In the genomic region with DNA sequence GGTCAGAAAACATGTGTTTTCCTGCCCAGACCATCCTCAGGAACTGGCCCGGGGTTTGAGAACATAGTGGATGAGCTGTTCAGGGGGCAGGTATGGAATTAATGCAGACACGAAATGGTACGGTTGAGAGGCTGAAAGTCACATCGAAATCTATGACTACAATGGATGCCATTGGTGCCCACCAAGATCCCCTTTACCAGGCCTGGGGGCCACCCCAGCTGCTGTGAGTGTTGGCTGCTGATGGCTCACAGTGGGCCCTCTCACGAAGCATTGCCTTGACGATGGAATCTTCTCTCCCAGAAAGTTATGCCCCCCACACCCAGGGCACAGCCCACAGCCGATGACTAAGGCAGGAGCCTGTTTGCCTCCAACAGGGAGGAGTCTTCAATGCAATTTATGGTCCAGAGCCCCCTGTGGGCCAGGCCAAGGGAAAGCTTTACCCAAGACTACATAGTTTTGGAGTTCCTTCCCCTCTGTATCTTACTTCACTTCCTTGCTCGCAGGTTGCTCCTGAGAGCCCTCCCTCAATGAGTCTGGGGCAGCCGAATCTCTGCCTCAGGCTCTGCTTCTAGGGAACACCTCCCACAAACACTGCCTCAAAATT, we compare ENCODE assay signal across 20 cellular contexts.
"Had no signal": no experiment of that assay in that cellular context is flagged by ENCODE, and none has a peak within 500 bp of the region (broad histone marks: within the 10 kb centered on the region; RNA-seq: fewer than 3 reads in every experiment).

No MANE protein-coding gene starts in this region.

- H3K27ac Mint-ChIP-seq: activated naive CD8-positive, alpha-beta T cell treated with anti-CD3 and anti-CD28 coated beads, Interleukin-2, amount 10 ng/mL, durations not matched to agents 7 days and 5 days; activated T-helper 1 cell treated with anti-CD3 and anti-CD28 coated beads, Interleukin-12 subunit alpha, Interleukin-12 subunit beta, Interleukin-2, Interleukin-4 antibody, amounts not matched to agents 30 ng/mL and 10 ng/mL and 1 ng/mL, durations not matched to agents 14 hours and 24 hours and 36 hours; dendritic cell treated with granulocyte-macrophage colony-stimulating factor and Interleukin-4, amounts not matched to agents 40 ng/mL and 50 ng/mL, for 4 days; naive thymus-derived CD8-positive, alpha-beta T cell; stimulated activated memory B cell treated with anti-CD40 and anti-IgM and Interleukin-4, amounts not matched to agents 10 μg/mL and 1 μg/mL and 100 μg/mL, for 72 hours; T-helper 17 cell had no signal

- DNase-seq: activated CD4-positive, alpha-beta T cell treated with anti-CD3 and anti-CD28 coated beads, Interleukin-2, amount 50 U/mL, for 1 hour; activated CD8-positive, alpha-beta memory T cell treated with anti-CD3 and anti-CD28 coated beads for 24 hours; activated naive CD8-positive, alpha-beta T cell treated with anti-CD3 and anti-CD28 coated beads, Interleukin-2, amount 10 ng/mL, durations not matched to agents 7 days and 5 days; anterior cingulate cortex; effector memory CD4-positive, alpha-beta T cell; gastrocnemius medialis; islet precursor cell; left lung; mammary epithelial cell; naive thymus-derived CD8-positive, alpha-beta T cell; stimulated activated CD4-positive, alpha-beta T cell treated with anti-CD3 and anti-CD28 coated beads, Interleukin-2, amount 100 ng/mL, for 48 hours; T-helper 17 cell; tibial artery; uterus had no signal

- H3K4me1 ChIP-seq: gastrocnemius medialis, left lung, tibial artery, uterus had no signal

- H3K36me3 ChIP-seq: gastrocnemius medialis, left lung, tibial artery, uterus had no signal

- FAIRE-seq: bronchial epithelial cell, TTC549 had no signal

- H3K27me3 ChIP-seq: uterus had no signal

- H3K9me3 Mint-ChIP-seq: activated naive CD8-positive, alpha-beta T cell treated with anti-CD3 and anti-CD28 coated beads, Interleukin-2, amount 10 ng/mL, durations not matched to agents 7 days and 5 days; activated T-helper 1 cell treated with anti-CD3 and anti-CD28 coated beads, Interleukin-12 subunit alpha, Interleukin-12 subunit beta, Interleukin-2, Interleukin-4 antibody, amounts not matched to agents 30 ng/mL and 10 ng/mL and 1 ng/mL, durations not matched to agents 14 hours and 24 hours and 36 hours; dendritic cell treated with granulocyte-macrophage colony-stimulating factor and Interleukin-4, amounts not matched to agents 40 ng/mL and 50 ng/mL, for 4 days; stimulated activated memory B cell treated with anti-CD40 and anti-IgM and Interleukin-4, amounts not matched to agents 10 μg/mL and 1 μg/mL and 100 μg/mL, for 72 hours had no signal

- H3K27ac ChIP-seq: gastrocnemius medialis, left lung, tibial artery, uterus had no signal

- ATAC-seq: activated CD4-positive, CD25-positive, alpha-beta regulatory T cell treated with anti-CD3 and anti-CD28 coated beads, Interleukin-2, amount 50 U/mL, for 24 hours; gastrocnemius medialis; left lung; naive thymus-derived CD8-positive, alpha-beta T cell; stimulated activated memory B cell treated with anti-CD40 and anti-IgM and Interleukin-4, amounts not matched to agents 10 μg/mL and 1 μg/mL and 100 μg/mL, for 72 hours; T-helper 17 cell had no signal

- H3K36me3 Mint-ChIP-seq: activated naive CD8-positive, alpha-beta T cell treated with anti-CD3 and anti-CD28 coated beads, Interleukin-2, amount 10 ng/mL, durations not matched to agents 7 days and 5 days; stimulated activated memory B cell treated with anti-CD40 and anti-IgM and Interleukin-4, amounts not matched to agents 10 μg/mL and 1 μg/mL and 100 μg/mL, for 72 hours had no signal

- H3K9me3 ChIP-seq: gastrocnemius medialis, uterus had no signal

- H3K4me1 Mint-ChIP-seq: activated naive CD8-positive, alpha-beta T cell treated with anti-CD3 and anti-CD28 coated beads, Interleukin-2, amount 10 ng/mL, durations not matched to agents 7 days and 5 days; naive thymus-derived CD8-positive, alpha-beta T cell; stimulated activated memory B cell treated with anti-CD40 and anti-IgM and Interleukin-4, amounts not matched to agents 10 μg/mL and 1 μg/mL and 100 μg/mL, for 72 hours; T-helper 17 cell had no signal

- H3K4me3 Mint-ChIP-seq: activated naive CD8-positive, alpha-beta T cell treated with anti-CD3 and anti-CD28 coated beads, Interleukin-2, amount 10 ng/mL, durations not matched to agents 7 days and 5 days; activated T-helper 1 cell treated with anti-CD3 and anti-CD28 coated beads, Interleukin-12 subunit alpha, Interleukin-12 subunit beta, Interleukin-2, Interleukin-4 antibody, amounts not matched to agents 30 ng/mL and 10 ng/mL and 1 ng/mL, durations not matched to agents 14 hours and 24 hours and 36 hours; dendritic cell treated with granulocyte-macrophage colony-stimulating factor and Interleukin-4, amounts not matched to agents 40 ng/mL and 50 ng/mL, for 4 days; naive thymus-derived CD8-positive, alpha-beta T cell; stimulated activated memory B cell treated with anti-CD40 and anti-IgM and Interleukin-4, amounts not matched to agents 10 μg/mL and 1 μg/mL and 100 μg/mL, for 72 hours; T-helper 17 cell had no signal

- H3K4me3 ChIP-seq: gastrocnemius medialis, left lung, tibial artery, uterus had no signal
